17 cellular contexts compared by ENCODE assay signal in the genomic region with DNA sequence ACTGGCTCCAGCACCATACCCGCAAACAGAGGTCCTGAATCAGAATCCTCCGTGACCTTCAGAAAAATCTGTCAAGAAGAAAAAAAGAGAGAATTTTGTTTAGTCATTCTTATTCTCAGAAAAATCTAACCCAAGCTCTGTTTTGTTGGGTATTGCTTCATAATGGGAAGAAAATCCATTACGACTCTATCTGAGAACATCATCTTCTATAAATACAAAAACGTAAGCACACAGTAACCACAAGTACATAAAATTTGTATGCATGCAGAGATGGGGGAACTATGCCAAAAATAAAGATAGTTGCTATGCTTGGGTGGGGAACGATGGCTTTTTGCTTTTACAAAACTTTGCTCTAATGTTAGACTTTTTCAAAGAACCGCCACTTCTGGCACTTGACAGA.
A peak's percentile ranks its signal among the peaks of the same experiment; 100 is the strongest.
DNase-seq lines count a peak whose midpoint lies in the region; TF ChIP-seq lines count a peak whose summit lies in the region.
"Had no signal": no experiment of that assay in that cellular context is flagged by ENCODE, and none has a peak within 500 bp of the region (broad histone marks: within the 10 kb centered on the region; RNA-seq: fewer than 3 reads in every experiment).

No MANE protein-coding gene starts in this region.

- no peak overlapping the region for H2AFZ ChIP-seq in trophoblast cell (ENCODE audit: insufficient read depth, low read length, poor library complexity)

- no peak overlapping the region for H2BK120ac ChIP-seq in trophoblast cell (ENCODE audit: insufficient read depth, low read length, poor library complexity)

- no peaks in the 10 kb centered on the region for H3K36me3 ChIP-seq in BLaER1 treated with 17β-estradiol and CSF1 and Interleukin-3, amounts not matched to agents 10 nM and 100 nM
- H3K36me3 ChIP-seq in HEK293 (ENCODE audit: control insufficient read depth in 2 of 2, insufficient read depth in 1 of 2, low read length in 2 of 2), result no peaks in the 10 kb centered on the region
- peaks cover 2 to 4% of the 10 kb centered on the region in 2 experiments for H3K36me3 ChIP-seq in trophoblast cell (ENCODE audit: control insufficient read depth in 1 of 2, insufficient read depth in 2 of 2, low read length in 2 of 2)

- H3K79me2 ChIP-seq in trophoblast cell (ENCODE audit: control insufficient read depth, insufficient read depth, low read length, poor library complexity), result no peaks in the 10 kb centered on the region

- peaks cover 17% of the 10 kb centered on the region for H3K79me1 ChIP-seq in trophoblast cell (ENCODE audit: low read length)

- H3K27me3 Mint-ChIP-seq in endothelial cell (ENCODE audit: unreplicated experiment), result peaks cover 4% of the 10 kb centered on the region

- intact Hi-C loops in dorsolateral prefrontal cortex (cut with DNase I), result loop anchor here in 1 of 2 donors (10.0 kb wide), 1 partner anchor 428 kb away; no protein-coding TSS in a partner anchor

- peaks cover 34 to 69% (median 47%) of the 10 kb centered on the region in 10 experiments for H3K4me1 ChIP-seq in BLaER1 treated with 17β-estradiol and CSF1 and Interleukin-3, amounts not matched to agents 10 nM and 100 nM
- peaks cover 3% of the 10 kb centered on the region; the same call in 1 of the 2 replicates for H3K4me1 ChIP-seq in HEK293 (ENCODE audit: control insufficient read depth, insufficient read depth, low read length)
- H3K4me1 ChIP-seq in trophoblast cell (ENCODE audit: control insufficient read depth in 1 of 2, insufficient read depth in 2 of 2, low read length in 2 of 2), result peaks cover 19 to 24% of the 10 kb centered on the region in 2 experiments

- no peak overlapping the region for H2BK5ac ChIP-seq in trophoblast cell (ENCODE audit: low read depth, low read length, poor library complexity)

- peaks cover 64% of the 10 kb centered on the region for H3K4me1 Mint-ChIP-seq in endothelial cell (ENCODE audit: unreplicated experiment)
- H3K4me1 Mint-ChIP-seq: CD4-positive, alpha-beta memory T cell had no signal

- no peak overlapping the region for H3K23ac ChIP-seq in trophoblast cell (ENCODE audit: low read length)

- DNase-seq in endothelial cell (ENCODE audit: low spot score), result no peak
- DNase-seq in trophoblast cell, result no peak
- DNase-seq in NCI-H1436 treated with DMSO at 0.1 percent for 48 hours (lab: John Stamatoyannopoulos, UW), result no peak
- no peak for DNase-seq in dorsolateral prefrontal cortex
- no peak for DNase-seq in stimulated activated CD4-positive, alpha-beta T cell treated with anti-CD3 and anti-CD28 coated beads, Interleukin-4, amount 100 ng/mL, for 24 hours
- no peak for DNase-seq in AG08396 (ENCODE audit: low spot score)
- DNase-seq: activated gamma-delta T cell treated with Interleukin-2 at 50 U/mL for 16 hours; CD4-positive, alpha-beta memory T cell; NCI-H1694 treated with DMSO at 0.1 percent for 48 hours; NCI-H510A; nephron progenitor cell; retina; stimulated activated CD4-positive, alpha-beta T cell treated with anti-CD3 and anti-CD28 coated beads, Interleukin-4, amount 100 ng/mL, for 1 hour had no signal

- H4K20me1 ChIP-seq in BLaER1 treated with 17β-estradiol and CSF1 and Interleukin-3, amounts not matched to agents 10 nM and 100 nM, result no peaks in the 10 kb centered on the region

- H3K4me3 Mint-ChIP-seq in endothelial cell (ENCODE audit: unreplicated experiment), result no peak overlapping the region
- H3K4me3 Mint-ChIP-seq: brain; CD4-positive, alpha-beta memory T cell; nephron progenitor cell had no signal

- TF ChIP-seq CTCF in HEK293 (tag by site-specific recombination; IDR thresholded peaks at IDR 0.05) (no peak), endothelial cell (IDR thresholded peaks at IDR 0.05; ENCODE audit: unreplicated experiment) (no peak), dorsolateral prefrontal cortex (IDR thresholded peaks at IDR 0.05 in 54 of 56, conservative IDR thresholded peaks at IDR 0.05 in 2 of 56; ENCODE audit: low read depth in 1 of 56, partially characterized antibody in 56 of 56) (no peak)

- no peak overlapping the region for H2BK12ac ChIP-seq in trophoblast cell (ENCODE audit: low read length)

- H3K4me2 ChIP-seq in BLaER1 treated with 17β-estradiol and CSF1 and Interleukin-3, amounts not matched to agents 10 nM and 100 nM, result peak overlapping the region; percentile 8 to 69 (median 37)
- H3K4me2 ChIP-seq in trophoblast cell (ENCODE audit: low read length), result no peak overlapping the region

- H3K9me3 ChIP-seq in BLaER1 treated with 17β-estradiol and CSF1 and Interleukin-3, amounts not matched to agents 10 nM and 100 nM (replicated peaks in 1 of 11), result no peaks in the 10 kb centered on the region
- H3K9me3 ChIP-seq in HEK293 (ENCODE audit: control insufficient read depth, insufficient read depth, low read depth, low read length) (no peaks in the 10 kb centered on the region), trophoblast cell (ENCODE audit: insufficient read depth, low read depth, low read length) (no peaks in the 10 kb centered on the region)

- no peaks in the 10 kb centered on the region for H3K27me3 ChIP-seq in BLaER1 treated with 17β-estradiol and CSF1 and Interleukin-3, amounts not matched to agents 10 nM and 100 nM
- H3K27me3 ChIP-seq in trophoblast cell (ENCODE audit: insufficient read depth, low read length), result no peaks in the 10 kb centered on the region
- peaks cover 0 to 16% (median 0%) of the 10 kb centered on the region in 45 donors for H3K27me3 ChIP-seq in dorsolateral prefrontal cortex

- no peaks in the 10 kb centered on the region for H3K9me3 Mint-ChIP-seq in endothelial cell (ENCODE audit: unreplicated experiment)
- H3K9me3 Mint-ChIP-seq: CD4-positive, alpha-beta memory T cell; nephron progenitor cell had no signal

- H4K12ac ChIP-seq in trophoblast cell (ENCODE audit: low read depth, low read length), result no peak overlapping the region

- H3K36me3 Mint-ChIP-seq in endothelial cell (ENCODE audit: low read depth, unreplicated experiment), result peaks cover 40% of the 10 kb centered on the region
- H3K36me3 Mint-ChIP-seq: brain; CD4-positive, alpha-beta memory T cell had no signal

- WGBS in trophoblast cell (ENCODE audit: extremely low coverage, insufficient coverage, insufficient read length), result no CpG with 5 or more reads among the region's 6 CpGs

- no peak overlapping the region for H3K14ac ChIP-seq in trophoblast cell (ENCODE audit: low read length)

- no peak overlapping the region for H3K4me3 ChIP-seq in BLaER1 treated with 17β-estradiol and CSF1 and Interleukin-3, amounts not matched to agents 10 nM and 100 nM
- no peak overlapping the region for H3K4me3 ChIP-seq in HEK293 (ENCODE audit: low read depth, low read length)
- no peak overlapping the region for H3K4me3 ChIP-seq in trophoblast cell (ENCODE audit: low read depth, low read length)
- H3K4me3 ChIP-seq in dorsolateral prefrontal cortex, result no peak overlapping the region
- H3K4me3 ChIP-seq: lung had no signal

- H3K4ac ChIP-seq in trophoblast cell (ENCODE audit: low read depth, low read length), result no peak overlapping the region

- H3K18ac ChIP-seq in trophoblast cell (ENCODE audit: low read length), result no peak overlapping the region

- H4K8ac ChIP-seq in trophoblast cell (ENCODE audit: low read depth, low read length), result no peak overlapping the region

- peak overlapping the region in 1 of 11 experiments; percentile 29; a peak in 1 of 22 replicates for H3K9ac ChIP-seq in BLaER1 treated with 17β-estradiol and CSF1 and Interleukin-3, amounts not matched to agents 10 nM and 100 nM
- no peak overlapping the region for H3K9ac ChIP-seq in trophoblast cell (ENCODE audit: low read length)

- H2AK5ac ChIP-seq in trophoblast cell (ENCODE audit: low read length), result no peak overlapping the region

- peak overlapping the region; percentile 97 for H3K27ac Mint-ChIP-seq in endothelial cell (ENCODE audit: unreplicated experiment)
- H3K27ac Mint-ChIP-seq: brain; CD4-positive, alpha-beta memory T cell; nephron progenitor cell had no signal

- POLR2A ChIA-PET in HEK293 (lab: Yijun Ruan, JAX), result interaction anchor here (0.7 kb wide), 1 partner anchor 1154 kb away, joined by 4 read pairs; no protein-coding TSS in a partner anchor

- CTCF ChIA-PET in HEK293 (lab: Yijun Ruan, JAX), result interaction anchor here (0.6 to 20.6 kb wide), 8 partner anchors 9 to 297 kb away, joined by 3 to 400 read pairs (median 16); no protein-coding TSS in a partner anchor

- H3K27ac ChIP-seq in BLaER1 treated with 17β-estradiol and CSF1 and Interleukin-3, amounts not matched to agents 10 nM and 100 nM, result peak overlapping the region in 6 of 11 experiments; percentile 18 to 55 (median 43); a peak in 7 of 22 replicates
- H3K27ac ChIP-seq in HEK293 (ENCODE audit: extremely low read depth, low read depth, low read length) (no peak overlapping the region), trophoblast cell (ENCODE audit: low read depth, low read length) (no peak overlapping the region), dorsolateral prefrontal cortex (peak overlapping the region in 1 of 59 donors; percentile 16)

- peak overlapping the region; percentile 61 for H4K91ac ChIP-seq in trophoblast cell (ENCODE audit: low read depth, low read length)

TF ChIP-seq in HEK293, 187 proteins besides CTCF, POLR2A, EP300 and RAD21:
- no peak for TF ChIP-seq MEIS1 (CRISPR knock-in tag; IDR thresholded peaks at IDR 0.05; ENCODE audit: borderline replicate concordance)
- TF ChIP-seq ZBTB21 (tag by site-specific recombination; IDR thresholded peaks at IDR 0.05), result 0 out of 2 replicates have a peak, but pooled peaks have one; percentile 16
- TF ChIP-seq, protein P1, sequence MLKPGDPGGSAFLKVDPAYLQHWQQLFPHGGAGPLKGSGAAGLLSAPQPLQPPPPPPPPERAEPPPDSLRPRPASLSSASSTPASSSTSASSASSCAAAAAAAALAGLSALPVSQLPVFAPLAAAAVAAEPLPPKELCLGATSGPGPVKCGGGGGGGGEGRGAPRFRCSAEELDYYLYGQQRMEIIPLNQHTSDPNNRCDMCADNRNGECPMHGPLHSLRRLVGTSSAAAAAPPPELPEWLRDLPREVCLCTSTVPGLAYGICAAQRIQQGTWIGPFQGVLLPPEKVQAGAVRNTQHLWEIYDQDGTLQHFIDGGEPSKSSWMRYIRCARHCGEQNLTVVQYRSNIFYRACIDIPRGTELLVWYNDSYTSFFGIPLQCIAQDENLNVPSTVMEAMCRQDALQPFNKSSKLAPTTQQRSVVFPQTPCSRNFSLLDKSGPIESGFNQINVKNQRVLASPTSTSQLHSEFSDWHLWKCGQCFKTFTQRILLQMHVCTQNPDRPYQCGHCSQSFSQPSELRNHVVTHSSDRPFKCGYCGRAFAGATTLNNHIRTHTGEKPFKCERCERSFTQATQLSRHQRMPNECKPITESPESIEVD (tag by site-specific recombination; IDR thresholded peaks at IDR 0.05), result 0 out of 2 replicates have a peak, but pooled peaks have one; percentile 18

Comparison
In these comparisons a context has a peak if more than half of its experiments do, and no peak if none do; other contexts are left out.
1. H3K27ac ChIP-seq: peak in BLaER1 treated with 17β-estradiol and CSF1 and Interleukin-3, amounts not matched to agents 10 nM and 100 nM (6 of 11); none in HEK293 (single experiment) and trophoblast cell (single experiment).